8 cellular contexts compared by ENCODE assay signal in genomic region chr6:29964904-29965872, GRCh38. TPM values are rescaled to one million over a fixed set of nuclear protein-coding genes. Genes with fewer than 3 reads are reported as not detected.
DNase-seq lines count a peak whose midpoint lies in the region; ATAC-seq and TF ChIP-seq lines count a peak whose summit lies in the region.

No MANE protein-coding gene starts in this region.

- peak overlapping the region; percentile 39 to 94 for H3K9ac ChIP-seq in liver (ENCODE audit: low read depth in 1 of 2, low read length in 2 of 2)

- intact Hi-C loops in dendritic cell treated with granulocyte-macrophage colony-stimulating factor and Interleukin-4, amounts not matched to agents 40 ng/mL and 50 ng/mL, for 4 days (cut with micrococcal nuclease): loop anchor here (5.0 kb wide), 1 partner anchor 38 kb away; no protein-coding TSS in a partner anchor

- POLR2A ChIA-PET in activated CD4-positive, alpha-beta T cell treated with anti-CD3 and anti-CD28 coated beads, Interleukin-2, amount 10 ng/mL, durations not matched to agents 7 days and 5 days (lab: Charles Lee): interaction anchor here (0.6 to 1.0 kb wide), 3 partner anchors 10 to 102 kb away, joined by 3 to 6 read pairs (median 4); no protein-coding TSS in a partner anchor

- H3K27ac ChIP-seq in liver (ENCODE audit: low read depth in 1 of 2, low read length in 2 of 2): peak overlapping the region; percentile 87 to 96

- H3K9me3 ChIP-seq in liver (ENCODE audit: control insufficient read depth in 4 of 4, low read length in 3 of 4): no peaks in the 10 kb centered on the region

- no peaks in the 10 kb centered on the region for H3K27me3 ChIP-seq in liver (ENCODE audit: control insufficient read depth in 4 of 4, insufficient read depth in 4 of 4, low read length in 3 of 4)

- peak overlapping the region; percentile 93 for H3K27ac Mint-ChIP-seq in activated CD4-positive, alpha-beta T cell treated with anti-CD3 and anti-CD28 coated beads, Interleukin-2, amount 10 ng/mL, durations not matched to agents 7 days and 5 days
- H3K27ac Mint-ChIP-seq in dendritic cell treated with granulocyte-macrophage colony-stimulating factor and Interleukin-4, amounts not matched to agents 40 ng/mL and 50 ng/mL, for 4 days: peak overlapping the region; percentile 87

- no peaks in the 10 kb centered on the region for H3K27me3 Mint-ChIP-seq in activated CD4-positive, alpha-beta T cell treated with anti-CD3 and anti-CD28 coated beads, Interleukin-2, amount 10 ng/mL, durations not matched to agents 7 days and 5 days
- H3K27me3 Mint-ChIP-seq in dendritic cell treated with granulocyte-macrophage colony-stimulating factor and Interleukin-4, amounts not matched to agents 40 ng/mL and 50 ng/mL, for 4 days: no peaks in the 10 kb centered on the region

- peak; percentile 87 for DNase-seq in Ammon's horn (ENCODE audit: low spot score)
- peak; percentile 83 for DNase-seq in GM19238 (ENCODE audit: insufficient read length, low spot score)
- peak; percentile 68 to 78 for DNase-seq in NCI-H526 (lab: John Stamatoyannopoulos, UW)
- peak; percentile 89 for DNase-seq in activated CD4-positive, alpha-beta T cell treated with anti-CD3 and anti-CD28 coated beads, Interleukin-2, amount 10 ng/mL, durations not matched to agents 7 days and 5 days
- peak; percentile 66 for DNase-seq in stimulated activated CD4-positive, alpha-beta T cell treated with anti-CD3 and anti-CD28 coated beads, Interleukin-4, amount 100 ng/mL, for 1 hour

- no peak for TF ChIP-seq CTCF in liver (IDR thresholded peaks at IDR 0.05; ENCODE audit: low read depth, low read length, missing input control)

- H3K36me3 Mint-ChIP-seq in activated CD4-positive, alpha-beta T cell treated with anti-CD3 and anti-CD28 coated beads, Interleukin-2, amount 10 ng/mL, durations not matched to agents 7 days and 5 days (ENCODE audit: low read depth): no peaks in the 10 kb centered on the region
- no peaks in the 10 kb centered on the region for H3K36me3 Mint-ChIP-seq in dendritic cell treated with granulocyte-macrophage colony-stimulating factor and Interleukin-4, amounts not matched to agents 40 ng/mL and 50 ng/mL, for 4 days (ENCODE audit: low read depth)

- no peaks in the 10 kb centered on the region for H3K36me3 ChIP-seq in liver (ENCODE audit: control insufficient read depth in 4 of 4, insufficient read depth in 3 of 4, low read depth in 1 of 4, low read length in 3 of 4)

- 14% methylated on average over 9 of the region's 9 CpGs for WGBS in liver

- H3K4me3 ChIP-seq in liver (ENCODE audit: low read depth in 1 of 3, low read length in 3 of 3): peak overlapping the region; percentile 18 to 67 (median 50)

- H3K9me3 Mint-ChIP-seq in activated CD4-positive, alpha-beta T cell treated with anti-CD3 and anti-CD28 coated beads, Interleukin-2, amount 10 ng/mL, durations not matched to agents 7 days and 5 days: no peaks in the 10 kb centered on the region
- no peaks in the 10 kb centered on the region for H3K9me3 Mint-ChIP-seq in dendritic cell treated with granulocyte-macrophage colony-stimulating factor and Interleukin-4, amounts not matched to agents 40 ng/mL and 50 ng/mL, for 4 days

- CTCF ChIA-PET in activated CD4-positive, alpha-beta T cell treated with anti-CD3 and anti-CD28 coated beads, Interleukin-2, amount 10 ng/mL, durations not matched to agents 7 days and 5 days (lab: Charles Lee): interaction anchor here (0.9 to 1.9 kb wide), 7 partner anchors 11 to 312 kb away, joined by 3 to 5 read pairs (median 3); no protein-coding TSS in a partner anchor

- peaks cover 3 to 37% (median 33%) of the 10 kb centered on the region in 4 donors for H3K4me1 ChIP-seq in liver (ENCODE audit: control insufficient read depth in 4 of 4, insufficient read depth in 4 of 4, low read length in 3 of 4)

- ATAC-seq in HG03442 (IDR thresholded peaks at IDR 0.05; ENCODE audit: unreplicated experiment): peak; percentile 87

- peak; percentile 22 to 39 for TF ChIP-seq RAD21 in liver (IDR thresholded peaks at IDR 0.05)

- H3K4me1 Mint-ChIP-seq in activated CD4-positive, alpha-beta T cell treated with anti-CD3 and anti-CD28 coated beads, Interleukin-2, amount 10 ng/mL, durations not matched to agents 7 days and 5 days: peaks cover 48% of the 10 kb centered on the region
- peaks cover 70% of the 10 kb centered on the region for H3K4me1 Mint-ChIP-seq in dendritic cell treated with granulocyte-macrophage colony-stimulating factor and Interleukin-4, amounts not matched to agents 40 ng/mL and 50 ng/mL, for 4 days (ENCODE audit: low read depth)

- peak overlapping the region; percentile 79 for H3K4me3 Mint-ChIP-seq in activated CD4-positive, alpha-beta T cell treated with anti-CD3 and anti-CD28 coated beads, Interleukin-2, amount 10 ng/mL, durations not matched to agents 7 days and 5 days
- peak overlapping the region; percentile 71 for H3K4me3 Mint-ChIP-seq in dendritic cell treated with granulocyte-macrophage colony-stimulating factor and Interleukin-4, amounts not matched to agents 40 ng/mL and 50 ng/mL, for 4 days

TF ChIP-seq in liver, 16 proteins besides CTCF, POLR2A, EP300 and RAD21:
- no peak for TF ChIP-seq FOXA1 (IDR thresholded peaks at IDR 0.05)
- peak; percentile 30 for TF ChIP-seq FOXA2 (IDR thresholded peaks at IDR 0.05)
- peak; percentile 75 for TF ChIP-seq REST (IDR thresholded peaks at IDR 0.05)
- TF ChIP-seq RXRA (IDR thresholded peaks at IDR 0.05): peak; percentile 12 to 62
- peak; percentile 83 for TF ChIP-seq TAF1 (conservative IDR thresholded peaks at IDR 0.05)
- TF ChIP-seq HNF4G (IDR thresholded peaks at IDR 0.05): no peak
- peak; percentile 20 for TF ChIP-seq ZBTB33 (IDR thresholded peaks at IDR 0.05)
- peak; percentile 71 for TF ChIP-seq SP1 (IDR thresholded peaks at IDR 0.05)
- TF ChIP-seq HNF4A (conservative IDR thresholded peaks at IDR 0.05): peak; percentile 15 to 38
- TF ChIP-seq YY1 (IDR thresholded peaks at IDR 0.05): peak; percentile 53
- peak; percentile 60 to 70 for TF ChIP-seq JUND (IDR thresholded peaks at IDR 0.05)
- peak; percentile 67 for TF ChIP-seq MAX (IDR thresholded peaks at IDR 0.05)
- TF ChIP-seq ATF3 (IDR thresholded peaks at IDR 0.05): peak; percentile 47
- TF ChIP-seq GABPA (IDR thresholded peaks at IDR 0.05 in 1 of 2, conservative IDR thresholded peaks at IDR 0.05 in 1 of 2): peak; percentile 17 to 50
- no peak for TF ChIP-seq EGR1 (IDR thresholded peaks at IDR 0.05; ENCODE audit: low read depth in 2 of 2)
- TF ChIP-seq NR2F2 (IDR thresholded peaks at IDR 0.05): peak; percentile 43

RNA-seq across cellular contexts. Expression of gene HLA-A, which starts 22.9 kb away (rescaled TPM):
- 1,000 to 10,000 TPM; 1,667 to 1,766 TPM for total RNA-seq in activated CD4-positive, alpha-beta T cell treated with anti-CD3 and anti-CD28 coated beads, Interleukin-2, amount 10 ng/mL, durations not matched to agents 7 days and 5 days
- 100 to 1,000 TPM; 145 to 191 TPM for total RNA-seq in liver
- polyA plus RNA-seq in liver: 100 to 1,000 TPM; 256 to 321 TPM

Comparison
In these comparisons a context has a peak if more than half of its experiments do, and no peak if none do; other contexts are left out.
1. Peak in every context shown above with its lines: DNase-seq, ATAC-seq, H3K4me3 ChIP-seq and H3K27ac ChIP-seq.
2. RNA of gene HLA-A, which starts 22.9 kb away (total RNA-seq): 1,667 to 1,766 TPM in activated CD4-positive, alpha-beta T cell treated with anti-CD3 and anti-CD28 coated beads, Interleukin-2, amount 10 ng/mL, durations not matched to agents 7 days and 5 days; 145 to 191 TPM in liver; every median in the first group is over 4 times any median in the second.